Comparison of ENCODE assay signal across 1 cellular context in the genomic region with DNA sequence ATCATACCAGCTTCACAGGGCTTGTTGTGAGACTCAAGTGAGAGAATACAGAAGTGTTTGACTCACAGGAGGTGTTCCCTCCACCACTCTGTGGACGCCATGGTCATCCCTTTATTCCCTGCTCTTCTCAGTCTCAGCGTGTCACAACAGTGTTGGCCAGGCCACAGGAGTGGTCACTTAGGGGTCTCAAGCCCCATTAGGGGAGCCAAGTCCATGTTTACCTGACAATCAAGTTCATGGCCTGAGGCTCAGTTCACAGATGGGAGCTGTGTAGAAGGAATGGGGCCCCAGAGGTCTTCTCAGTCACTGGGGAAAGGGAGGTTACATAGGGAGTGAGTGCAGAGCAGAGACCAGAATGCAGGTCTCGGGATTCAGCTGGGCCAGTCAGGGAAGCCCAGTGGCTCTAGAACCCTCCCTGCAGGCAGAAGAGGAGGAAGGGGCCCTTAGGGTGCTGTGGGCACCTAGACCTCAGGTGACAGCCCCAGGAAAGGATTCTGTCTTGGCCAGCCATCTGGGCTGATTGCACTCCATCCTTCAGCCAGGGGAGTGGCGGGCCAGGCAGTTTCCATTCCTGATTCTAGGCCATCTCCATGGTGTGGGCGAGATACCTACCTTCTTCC.
TF ChIP-seq lines count a peak whose summit lies in the region.

No MANE protein-coding gene starts in this region.

TF ChIP-seq in HepG2, 621 proteins besides CTCF, POLR2A, EP300 and RAD21 (continued from another document and continues in another):
- TF ChIP-seq, protein P1, sequence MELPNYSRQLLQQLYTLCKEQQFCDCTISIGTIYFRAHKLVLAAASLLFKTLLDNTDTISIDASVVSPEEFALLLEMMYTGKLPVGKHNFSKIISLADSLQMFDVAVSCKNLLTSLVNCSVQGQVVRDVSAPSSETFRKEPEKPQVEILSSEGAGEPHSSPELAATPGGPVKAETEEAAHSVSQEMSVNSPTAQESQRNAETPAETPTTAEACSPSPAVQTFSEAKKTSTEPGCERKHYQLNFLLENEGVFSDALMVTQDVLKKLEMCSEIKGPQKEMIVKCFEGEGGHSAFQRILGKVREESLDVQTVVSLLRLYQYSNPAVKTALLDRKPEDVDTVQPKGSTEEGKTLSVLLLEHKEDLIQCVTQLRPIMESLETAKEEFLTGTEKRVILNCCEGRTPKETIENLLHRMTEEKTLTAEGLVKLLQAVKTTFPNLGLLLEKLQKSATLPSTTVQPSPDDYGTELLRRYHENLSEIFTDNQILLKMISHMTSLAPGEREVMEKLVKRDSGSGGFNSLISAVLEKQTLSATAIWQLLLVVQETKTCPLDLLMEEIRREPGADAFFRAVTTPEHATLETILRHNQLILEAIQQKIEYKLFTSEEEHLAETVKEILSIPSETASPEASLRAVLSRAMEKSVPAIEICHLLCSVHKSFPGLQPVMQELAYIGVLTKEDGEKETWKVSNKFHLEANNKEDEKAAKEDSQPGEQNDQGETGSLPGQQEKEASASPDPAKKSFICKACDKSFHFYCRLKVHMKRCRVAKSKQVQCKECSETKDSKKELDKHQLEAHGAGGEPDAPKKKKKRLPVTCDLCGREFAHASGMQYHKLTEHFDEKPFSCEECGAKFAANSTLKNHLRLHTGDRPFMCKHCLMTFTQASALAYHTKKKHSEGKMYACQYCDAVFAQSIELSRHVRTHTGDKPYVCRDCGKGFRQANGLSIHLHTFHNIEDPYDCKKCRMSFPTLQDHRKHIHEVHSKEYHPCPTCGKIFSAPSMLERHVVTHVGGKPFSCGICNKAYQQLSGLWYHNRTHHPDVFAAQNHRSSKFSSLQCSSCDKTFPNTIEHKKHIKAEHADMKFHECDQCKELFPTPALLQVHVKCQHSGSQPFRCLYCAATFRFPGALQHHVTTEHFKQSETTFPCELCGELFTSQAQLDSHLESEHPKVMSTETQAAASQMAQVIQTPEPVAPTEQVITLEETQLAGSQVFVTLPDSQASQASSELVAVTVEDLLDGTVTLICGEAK (IDR thresholded peaks at IDR 0.05), result no peak
- TF ChIP-seq, protein P1 (CRISPR knock-in tag; IDR thresholded peaks at IDR 0.05), result no peak
- TF ChIP-seq ZNF335 (CRISPR knock-in tag; IDR thresholded peaks at IDR 0.05), result no peak
- TF ChIP-seq, protein P2, sequence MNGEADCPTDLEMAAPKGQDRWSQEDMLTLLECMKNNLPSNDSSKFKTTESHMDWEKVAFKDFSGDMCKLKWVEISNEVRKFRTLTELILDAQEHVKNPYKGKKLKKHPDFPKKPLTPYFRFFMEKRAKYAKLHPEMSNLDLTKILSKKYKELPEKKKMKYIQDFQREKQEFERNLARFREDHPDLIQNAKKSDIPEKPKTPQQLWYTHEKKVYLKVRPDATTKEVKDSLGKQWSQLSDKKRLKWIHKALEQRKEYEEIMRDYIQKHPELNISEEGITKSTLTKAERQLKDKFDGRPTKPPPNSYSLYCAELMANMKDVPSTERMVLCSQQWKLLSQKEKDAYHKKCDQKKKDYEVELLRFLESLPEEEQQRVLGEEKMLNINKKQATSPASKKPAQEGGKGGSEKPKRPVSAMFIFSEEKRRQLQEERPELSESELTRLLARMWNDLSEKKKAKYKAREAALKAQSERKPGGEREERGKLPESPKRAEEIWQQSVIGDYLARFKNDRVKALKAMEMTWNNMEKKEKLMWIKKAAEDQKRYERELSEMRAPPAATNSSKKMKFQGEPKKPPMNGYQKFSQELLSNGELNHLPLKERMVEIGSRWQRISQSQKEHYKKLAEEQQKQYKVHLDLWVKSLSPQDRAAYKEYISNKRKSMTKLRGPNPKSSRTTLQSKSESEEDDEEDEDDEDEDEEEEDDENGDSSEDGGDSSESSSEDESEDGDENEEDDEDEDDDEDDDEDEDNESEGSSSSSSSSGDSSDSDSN (CRISPR knock-in tag; IDR thresholded peaks at IDR 0.05), result no peak
- 0 out of 2 replicates have a peak, but pooled peaks have one; percentile 8 for TF ChIP-seq NR2C2 (CRISPR knock-in tag; IDR thresholded peaks at IDR 0.05; ENCODE audit: borderline replicate concordance)
- 0 out of 2 replicates have a peak, but pooled peaks have one; percentile 22 for TF ChIP-seq MTA1 (CRISPR knock-in tag; IDR thresholded peaks at IDR 0.05; ENCODE audit: borderline replicate concordance)
- no peak for TF ChIP-seq WIZ (CRISPR knock-in tag; IDR thresholded peaks at IDR 0.05)
- TF ChIP-seq, protein P3, sequence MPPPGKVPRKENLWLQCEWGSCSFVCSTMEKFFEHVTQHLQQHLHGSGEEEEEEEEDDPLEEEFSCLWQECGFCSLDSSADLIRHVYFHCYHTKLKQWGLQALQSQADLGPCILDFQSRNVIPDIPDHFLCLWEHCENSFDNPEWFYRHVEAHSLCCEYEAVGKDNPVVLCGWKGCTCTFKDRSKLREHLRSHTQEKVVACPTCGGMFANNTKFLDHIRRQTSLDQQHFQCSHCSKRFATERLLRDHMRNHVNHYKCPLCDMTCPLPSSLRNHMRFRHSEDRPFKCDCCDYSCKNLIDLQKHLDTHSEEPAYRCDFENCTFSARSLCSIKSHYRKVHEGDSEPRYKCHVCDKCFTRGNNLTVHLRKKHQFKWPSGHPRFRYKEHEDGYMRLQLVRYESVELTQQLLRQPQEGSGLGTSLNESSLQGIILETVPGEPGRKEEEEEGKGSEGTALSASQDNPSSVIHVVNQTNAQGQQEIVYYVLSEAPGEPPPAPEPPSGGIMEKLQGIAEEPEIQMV (CRISPR knock-in tag; IDR thresholded peaks at IDR 0.05; ENCODE audit: low read depth), result peak; percentile 37; the same call in 1 of the 2 replicates
- TF ChIP-seq SOX13 (IDR thresholded peaks at IDR 0.05), result no peak
- 0 out of 4 replicates have a peak, but pooled peaks of 1 of the 2 experiments have one; percentile 13 for TF ChIP-seq SOX13 (CRISPR knock-in tag; conservative IDR thresholded peaks at IDR 0.05 in 1 of 2, IDR thresholded peaks at IDR 0.05 in 1 of 2)
- no peak for TF ChIP-seq ZNF746 (CRISPR knock-in tag; IDR thresholded peaks at IDR 0.05)
- TF ChIP-seq MTF2 (CRISPR knock-in tag; IDR thresholded peaks at IDR 0.05; ENCODE audit: borderline replicate concordance), result no peak
- peak; percentile 47; the same call in 1 of the 2 replicates for TF ChIP-seq FOXA3 (CRISPR knock-in tag; IDR thresholded peaks at IDR 0.05)
- TF ChIP-seq KMT2B (CRISPR knock-in tag; IDR thresholded peaks at IDR 0.05), result no peak
- no peak for TF ChIP-seq ZNF674 (CRISPR knock-in tag; IDR thresholded peaks at IDR 0.05; ENCODE audit: low read depth)
- no peak for TF ChIP-seq MYPOP (CRISPR knock-in tag; IDR thresholded peaks at IDR 0.05)
- peak; percentile 56 for TF ChIP-seq BCL6 (CRISPR knock-in tag; IDR thresholded peaks at IDR 0.05)
- TF ChIP-seq NPAS2 (CRISPR knock-in tag; IDR thresholded peaks at IDR 0.05; ENCODE audit: borderline replicate concordance), result no peak
- TF ChIP-seq ZKSCAN1 (IDR thresholded peaks at IDR 0.05; ENCODE audit: low read length), result no peak
- TF ChIP-seq, protein P4, sequence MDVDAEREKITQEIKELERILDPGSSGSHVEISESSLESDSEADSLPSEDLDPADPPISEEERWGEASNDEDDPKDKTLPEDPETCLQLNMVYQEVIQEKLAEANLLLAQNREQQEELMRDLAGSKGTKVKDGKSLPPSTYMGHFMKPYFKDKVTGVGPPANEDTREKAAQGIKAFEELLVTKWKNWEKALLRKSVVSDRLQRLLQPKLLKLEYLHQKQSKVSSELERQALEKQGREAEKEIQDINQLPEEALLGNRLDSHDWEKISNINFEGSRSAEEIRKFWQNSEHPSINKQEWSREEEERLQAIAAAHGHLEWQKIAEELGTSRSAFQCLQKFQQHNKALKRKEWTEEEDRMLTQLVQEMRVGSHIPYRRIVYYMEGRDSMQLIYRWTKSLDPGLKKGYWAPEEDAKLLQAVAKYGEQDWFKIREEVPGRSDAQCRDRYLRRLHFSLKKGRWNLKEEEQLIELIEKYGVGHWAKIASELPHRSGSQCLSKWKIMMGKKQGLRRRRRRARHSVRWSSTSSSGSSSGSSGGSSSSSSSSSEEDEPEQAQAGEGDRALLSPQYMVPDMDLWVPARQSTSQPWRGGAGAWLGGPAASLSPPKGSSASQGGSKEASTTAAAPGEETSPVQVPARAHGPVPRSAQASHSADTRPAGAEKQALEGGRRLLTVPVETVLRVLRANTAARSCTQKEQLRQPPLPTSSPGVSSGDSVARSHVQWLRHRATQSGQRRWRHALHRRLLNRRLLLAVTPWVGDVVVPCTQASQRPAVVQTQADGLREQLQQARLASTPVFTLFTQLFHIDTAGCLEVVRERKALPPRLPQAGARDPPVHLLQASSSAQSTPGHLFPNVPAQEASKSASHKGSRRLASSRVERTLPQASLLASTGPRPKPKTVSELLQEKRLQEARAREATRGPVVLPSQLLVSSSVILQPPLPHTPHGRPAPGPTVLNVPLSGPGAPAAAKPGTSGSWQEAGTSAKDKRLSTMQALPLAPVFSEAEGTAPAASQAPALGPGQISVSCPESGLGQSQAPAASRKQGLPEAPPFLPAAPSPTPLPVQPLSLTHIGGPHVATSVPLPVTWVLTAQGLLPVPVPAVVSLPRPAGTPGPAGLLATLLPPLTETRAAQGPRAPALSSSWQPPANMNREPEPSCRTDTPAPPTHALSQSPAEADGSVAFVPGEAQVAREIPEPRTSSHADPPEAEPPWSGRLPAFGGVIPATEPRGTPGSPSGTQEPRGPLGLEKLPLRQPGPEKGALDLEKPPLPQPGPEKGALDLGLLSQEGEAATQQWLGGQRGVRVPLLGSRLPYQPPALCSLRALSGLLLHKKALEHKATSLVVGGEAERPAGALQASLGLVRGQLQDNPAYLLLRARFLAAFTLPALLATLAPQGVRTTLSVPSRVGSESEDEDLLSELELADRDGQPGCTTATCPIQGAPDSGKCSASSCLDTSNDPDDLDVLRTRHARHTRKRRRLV (CRISPR knock-in tag; IDR thresholded peaks at IDR 0.05), result no peak
- TF ChIP-seq ISX (CRISPR knock-in tag; conservative IDR thresholded peaks at IDR 0.05), result no peak
- no peak for TF ChIP-seq ZNF34 (CRISPR knock-in tag; IDR thresholded peaks at IDR 0.05; ENCODE audit: borderline replicate concordance)
- TF ChIP-seq, protein P5, sequence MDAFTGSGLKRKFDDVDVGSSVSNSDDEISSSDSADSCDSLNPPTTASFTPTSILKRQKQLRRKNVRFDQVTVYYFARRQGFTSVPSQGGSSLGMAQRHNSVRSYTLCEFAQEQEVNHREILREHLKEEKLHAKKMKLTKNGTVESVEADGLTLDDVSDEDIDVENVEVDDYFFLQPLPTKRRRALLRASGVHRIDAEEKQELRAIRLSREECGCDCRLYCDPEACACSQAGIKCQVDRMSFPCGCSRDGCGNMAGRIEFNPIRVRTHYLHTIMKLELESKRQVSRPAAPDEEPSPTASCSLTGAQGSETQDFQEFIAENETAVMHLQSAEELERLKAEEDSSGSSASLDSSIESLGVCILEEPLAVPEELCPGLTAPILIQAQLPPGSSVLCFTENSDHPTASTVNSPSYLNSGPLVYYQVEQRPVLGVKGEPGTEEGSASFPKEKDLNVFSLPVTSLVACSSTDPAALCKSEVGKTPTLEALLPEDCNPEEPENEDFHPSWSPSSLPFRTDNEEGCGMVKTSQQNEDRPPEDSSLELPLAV (CRISPR knock-in tag; conservative IDR thresholded peaks at IDR 0.05; ENCODE audit: low read depth), result no peak
- no peak for TF ChIP-seq ZNF569 (CRISPR knock-in tag; IDR thresholded peaks at IDR 0.05; ENCODE audit: borderline replicate concordance)
- peak; percentile 39; the same call in 1 of the 2 replicates for TF ChIP-seq RXRA (CRISPR knock-in tag; IDR thresholded peaks at IDR 0.05)
- TF ChIP-seq MATR3 (CRISPR knock-in tag; IDR thresholded peaks at IDR 0.05), result no peak
- TF ChIP-seq MXD3 (CRISPR knock-in tag; IDR thresholded peaks at IDR 0.05), result peak; percentile 50; the same call in 1 of the 2 replicates
- TF ChIP-seq ZNF230 (CRISPR knock-in tag; IDR thresholded peaks at IDR 0.05), result no peak
- TF ChIP-seq CHCHD3 (CRISPR knock-in tag; IDR thresholded peaks at IDR 0.05), result no peak
